Comparison of ENCODE assay signal across 1 cellular context in genomic region chr1:9438431-9439073, GRCh38.
A peak's percentile ranks its signal among the peaks of the same experiment; 100 is the strongest.
TF ChIP-seq lines count a peak whose summit lies in the region.

No MANE protein-coding gene starts in this region.

TF ChIP-seq in HepG2, 621 proteins besides CTCF, POLR2A, EP300 and RAD21 (continued from another document and continues in another):
- TF ChIP-seq HMGXB3 (CRISPR knock-in tag; IDR thresholded peaks at IDR 0.05; ENCODE audit: borderline replicate concordance) (0 out of 2 replicates have a peak, but pooled peaks have one; percentile 28), ZNF570 (CRISPR knock-in tag; IDR thresholded peaks at IDR 0.05; ENCODE audit: borderline replicate concordance) (no peak), ZNF619 (CRISPR knock-in tag; IDR thresholded peaks at IDR 0.05) (no peak), RNF219 (CRISPR knock-in tag; IDR thresholded peaks at IDR 0.05) (peak; percentile 77; the same call in 1 of the 2 replicates), ZBTB8A (CRISPR knock-in tag; IDR thresholded peaks at IDR 0.05; ENCODE audit: borderline replicate concordance, low read depth) (no peak), EED (CRISPR knock-in tag; IDR thresholded peaks at IDR 0.05) (no peak), MXI1 (IDR thresholded peaks at IDR 0.05; ENCODE audit: borderline replicate concordance, low read depth, low read length) (peak; percentile 63; the same call in 1 of the 3 replicates), KDM1A (CRISPR knock-in tag; IDR thresholded peaks at IDR 0.05) (no peak), ZFAT (CRISPR knock-in tag; conservative IDR thresholded peaks at IDR 0.05) (no peak), SRSF4 (IDR thresholded peaks at IDR 0.05; ENCODE audit: low read depth, low read length, poor library complexity, severe bottlenecking) (no peak), ZNF138 (CRISPR knock-in tag; IDR thresholded peaks at IDR 0.05; ENCODE audit: low read depth) (no peak), KDM6A (CRISPR knock-in tag; IDR thresholded peaks at IDR 0.05; ENCODE audit: low read depth) (0 out of 2 replicates have a peak, but pooled peaks have one; percentile 12), POGZ (CRISPR knock-in tag; IDR thresholded peaks at IDR 0.05) (0 out of 2 replicates have a peak, but pooled peaks have one; percentile 30), KAT8 (CRISPR knock-in tag; IDR thresholded peaks at IDR 0.05) (peak; percentile 62), ZNF567 (CRISPR knock-in tag; IDR thresholded peaks at IDR 0.05; ENCODE audit: borderline replicate concordance) (0 out of 2 replicates have a peak, but pooled peaks have one; percentile 35), HNF4G (IDR thresholded peaks at IDR 0.05; ENCODE audit: borderline replicate concordance, low read depth, low read length) (no peak), HNF4G (CRISPR knock-in tag; IDR thresholded peaks at IDR 0.05; ENCODE audit: borderline replicate concordance, low read depth) (peak; percentile 40; the same call in 1 of the 2 replicates), HOXA9 (CRISPR knock-in tag; IDR thresholded peaks at IDR 0.05; ENCODE audit: borderline replicate concordance) (no peak), ZNF180 (CRISPR knock-in tag; IDR thresholded peaks at IDR 0.05; ENCODE audit: borderline replicate concordance, low read depth) (no peak), SP140L (CRISPR knock-in tag; IDR thresholded peaks at IDR 0.05; ENCODE audit: borderline replicate concordance) (0 out of 2 replicates have a peak, but pooled peaks have one; percentile 29), ZBTB34 (CRISPR knock-in tag; IDR thresholded peaks at IDR 0.05) (0 out of 2 replicates have a peak, but pooled peaks have one; percentile 64), RARG (CRISPR knock-in tag; IDR thresholded peaks at IDR 0.05; ENCODE audit: low read depth) (no peak), STAT6 (CRISPR knock-in tag; IDR thresholded peaks at IDR 0.05; ENCODE audit: borderline replicate concordance) (no peak), CCDC6 (CRISPR knock-in tag; IDR thresholded peaks at IDR 0.05) (peak; percentile 64), CCAR2 (optimal IDR thresholded peaks at IDR 0.05; ENCODE audit: low read depth, low read length) (no peak), THAP9 (CRISPR knock-in tag; IDR thresholded peaks at IDR 0.05; ENCODE audit: borderline replicate concordance) (peak; percentile 16; the same call in 1 of the 2 replicates), ZNF7 (CRISPR knock-in tag; IDR thresholded peaks at IDR 0.05) (no peak), TOE1 (CRISPR knock-in tag; IDR thresholded peaks at IDR 0.05) (no peak), PITX1 (CRISPR knock-in tag; IDR thresholded peaks at IDR 0.05) (peak; percentile 18; the same call in 1 of the 2 replicates), PAF1 (CRISPR knock-in tag; IDR thresholded peaks at IDR 0.05) (no peak), ASH2L (IDR thresholded peaks at IDR 0.05; ENCODE audit: insufficient read length, low read depth, low read length) (peak; percentile 63), BHLHE40 (IDR thresholded peaks at IDR 0.05; ENCODE audit: low read length) (peak; percentile 56; the same call in 1 of the 2 replicates), HNF1A (IDR thresholded peaks at IDR 0.05; ENCODE audit: low read depth) (peak; percentile 6; the same call in 1 of the 2 replicates), HNF1A (CRISPR knock-in tag; IDR thresholded peaks at IDR 0.05; ENCODE audit: borderline replicate concordance) (no peak), GMEB2 (CRISPR knock-in tag; IDR thresholded peaks at IDR 0.05; ENCODE audit: low read depth) (no peak), MTA3 (CRISPR knock-in tag; IDR thresholded peaks at IDR 0.05) (no peak), TFDP1 (CRISPR knock-in tag; IDR thresholded peaks at IDR 0.05; ENCODE audit: borderline replicate concordance) (peak; percentile 38; the same call in 1 of the 2 replicates), ZMAT5 (CRISPR knock-in tag; IDR thresholded peaks at IDR 0.05; ENCODE audit: borderline replicate concordance, low read depth) (no peak)
